In genomic region chr5:10484774-10485141, GRCh38 we compare ENCODE assay signal across 17 cellular contexts. TPM values are rescaled to one million over a fixed set of nuclear protein-coding genes. Genes with fewer than 3 reads are reported as not detected.
A peak's percentile ranks its signal among the peaks of the same experiment; 100 is the strongest.
DNase-seq lines count a peak whose midpoint lies in the region; ATAC-seq and TF ChIP-seq lines count a peak whose summit lies in the region.
"Had no signal": no experiment of that assay in that cellular context is flagged by ENCODE, and none has a peak within 500 bp of the region (broad histone marks: within the 10 kb centered on the region; RNA-seq: fewer than 3 reads in every experiment).

No MANE protein-coding gene starts in this region.

- H3K4me1 ChIP-seq in HCT116 (ENCODE audit: control insufficient read depth in 1 of 2, insufficient read depth in 2 of 2, low read length in 2 of 2) (peaks cover 4 to 19% of the 10 kb centered on the region in 2 experiments; a peak in 2 of 4 replicates), spleen (peaks cover 5 to 36% (median 17%) of the 10 kb centered on the region in 6 donors), ovary (ENCODE audit: insufficient read depth) (no peaks in the 10 kb centered on the region)

- H3K4me2 ChIP-seq in HCT116 (ENCODE audit: low read length), result no peak overlapping the region

- no peak for TF ChIP-seq EP300 in ovary (IDR thresholded peaks at IDR 0.05)

- TF ChIP-seq POLR2A in HCT116 (IDR thresholded peaks at IDR 0.05; ENCODE audit: borderline replicate concordance, extremely low read depth, insufficient read depth, insufficient read length), result no peak
- no peak for TF ChIP-seq POLR2A in spleen (IDR thresholded peaks at IDR 0.05)
- no peak for TF ChIP-seq POLR2A in ovary (IDR thresholded peaks at IDR 0.05)

- H3K27ac Mint-ChIP-seq in glutamatergic neuron (ENCODE audit: unreplicated experiment), result peak overlapping the region; percentile 89
- no peak overlapping the region for H3K27ac Mint-ChIP-seq in activated T-helper 2 cell treated with anti-CD3 and anti-CD28 coated beads, Interferon-gamma antibody, Interleukin-2, Interleukin-4, amounts not matched to agents 10 μg/mL and 5 μg/mL and 100 μg/mL, durations not matched to agents 14 hours and 24 hours and 36 hours
- H3K27ac Mint-ChIP-seq: activated naive CD4-positive, alpha-beta T cell treated with anti-CD3 and anti-CD28 coated beads, Interleukin-2, amount 10 ng/mL, durations not matched to agents 7 days and 5 days; nephron progenitor cell; stimulated activated naive B cell treated with anti-CD40 and anti-IgM and Interleukin-4, amounts not matched to agents 10 μg/mL and 1 μg/mL and 100 μg/mL, for 72 hours had no signal

- 86 to 91% (median 89%) methylated on average over 5 of the region's 5 CpGs for WGBS in spleen, 5 donors
- WGBS in ovary, 3 donors, result 63 to 77% (median 67%) methylated on average over 5 of the region's 5 CpGs

- no peak overlapping the region for H3K9ac ChIP-seq in HCT116 (ENCODE audit: low read length)

- no peaks in the 10 kb centered on the region for H3K27me3 ChIP-seq in HCT116 (ENCODE audit: insufficient read depth, low read length)
- H3K27me3 ChIP-seq in WERI-Rb-1 (ENCODE audit: insufficient read depth, low read depth, severe bottlenecking), result no peaks in the 10 kb centered on the region
- H3K27me3 ChIP-seq in spleen (replicated peaks in 1 of 7), result no peaks in the 10 kb centered on the region
- H3K27me3 ChIP-seq in ovary, result no peaks in the 10 kb centered on the region

- no peaks in the 10 kb centered on the region for H3K36me3 Mint-ChIP-seq in glutamatergic neuron (ENCODE audit: unreplicated experiment)
- H3K36me3 Mint-ChIP-seq in activated T-helper 2 cell treated with anti-CD3 and anti-CD28 coated beads, Interferon-gamma antibody, Interleukin-2, Interleukin-4, amounts not matched to agents 10 μg/mL and 5 μg/mL and 100 μg/mL, durations not matched to agents 14 hours and 24 hours and 36 hours (ENCODE audit: low read depth), result no peaks in the 10 kb centered on the region
- H3K36me3 Mint-ChIP-seq: activated naive CD4-positive, alpha-beta T cell treated with anti-CD3 and anti-CD28 coated beads, Interleukin-2, amount 10 ng/mL, durations not matched to agents 7 days and 5 days had no signal

- TF ChIP-seq CTCF in HCT116 (IDR thresholded peaks at IDR 0.05 in 2 of 3, conservative IDR thresholded peaks at IDR 0.05 in 1 of 3; ENCODE audit: borderline replicate concordance in 1 of 3, insufficient read depth in 1 of 3, low read depth in 2 of 3, low read length in 2 of 3) (no peak), WERI-Rb-1 (IDR thresholded peaks at IDR 0.05; ENCODE audit: low read depth, low read length) (no peak), glutamatergic neuron (IDR thresholded peaks at IDR 0.05; ENCODE audit: partially characterized antibody, unreplicated experiment) (no peak), spleen (IDR thresholded peaks at IDR 0.05 in 8 of 11, conservative IDR thresholded peaks at IDR 0.05 in 3 of 11) (no peak), ovary (IDR thresholded peaks at IDR 0.05) (no peak)

- no peak overlapping the region for H2AFZ ChIP-seq in HCT116 (ENCODE audit: low read depth, low read length, poor library complexity, severe bottlenecking)

- no peak overlapping the region for H3K27ac ChIP-seq in HCT116 (ENCODE audit: low read depth, low read length)
- peak overlapping the region; percentile 93 for H3K27ac ChIP-seq in WERI-Rb-1
- peak overlapping the region in 5 of 8 donors; percentile 62 to 80 (median 76) for H3K27ac ChIP-seq in spleen
- H3K27ac ChIP-seq in ovary, result no peak overlapping the region

- no TSS peak for BruUV-seq in HCT116 (replicated peaks; lab: Mats Ljungman, UMichigan)

- POLR2A ChIA-PET in HCT116 (lab: Charles Lee), result no interaction called here

- H3K79me2 ChIP-seq in HCT116 (ENCODE audit: insufficient read depth, low read length), result no peaks in the 10 kb centered on the region

- no peak overlapping the region for H3K4me3 ChIP-seq in HCT116 (replicated peaks in 1 of 2; ENCODE audit: low read depth in 1 of 2, low read length in 2 of 2)
- no peak overlapping the region for H3K4me3 ChIP-seq in WERI-Rb-1 (ENCODE audit: low read depth, low read length)
- H3K4me3 ChIP-seq in spleen, result no peak overlapping the region
- H3K4me3 ChIP-seq in ovary, result no peak overlapping the region

- no peak for DNase-seq in HCT116 (ENCODE audit: low read depth, low spot score)
- DNase-seq in WERI-Rb-1, result no peak
- DNase-seq in glutamatergic neuron, result no peak
- no peak for DNase-seq in spleen
- DNase-seq in SW 1271 (lab: John Stamatoyannopoulos, UW), result no peak
- DNase-seq in ovary, result no peak
- no peak for DNase-seq in activated T-helper 2 cell treated with anti-CD3 and anti-CD28 coated beads, Interferon-gamma antibody, Interleukin-2, Interleukin-4, amounts not matched to agents 10 μg/mL and 5 μg/mL and 100 μg/mL, durations not matched to agents 14 hours and 24 hours and 36 hours (ENCODE audit: low spot score)
- DNase-seq: activated naive CD4-positive, alpha-beta T cell treated with anti-CD3 and anti-CD28 coated beads, Interleukin-2, amount 10 ng/mL, durations not matched to agents 7 days and 5 days; DMS79 treated with DMSO at 0.1 percent for 48 hours; foreskin melanocyte; NCI-H1092 treated with DMSO at 0.1 percent for 48 hours; NCI-H2081 treated with DMSO at 0.1 percent for 48 hours; nephron progenitor cell; stimulated activated naive B cell treated with anti-CD40 and anti-IgM and Interleukin-4, amounts not matched to agents 10 μg/mL and 1 μg/mL and 100 μg/mL, for 72 hours had no signal

- H4K20me1 ChIP-seq in HCT116 (ENCODE audit: insufficient read depth), result no peaks in the 10 kb centered on the region

- H3K27me3 Mint-ChIP-seq in glutamatergic neuron (ENCODE audit: unreplicated experiment), result peaks cover 11% of the 10 kb centered on the region
- H3K27me3 Mint-ChIP-seq in activated T-helper 2 cell treated with anti-CD3 and anti-CD28 coated beads, Interferon-gamma antibody, Interleukin-2, Interleukin-4, amounts not matched to agents 10 μg/mL and 5 μg/mL and 100 μg/mL, durations not matched to agents 14 hours and 24 hours and 36 hours (ENCODE audit: low read depth), result peaks cover 2% of the 10 kb centered on the region

- CTCF ChIA-PET in HCT116 (lab: Charles Lee), result no interaction called here

- peaks cover 8% of the 10 kb centered on the region for H3K9me3 Mint-ChIP-seq in glutamatergic neuron (ENCODE audit: unreplicated experiment)
- no peaks in the 10 kb centered on the region for H3K9me3 Mint-ChIP-seq in activated T-helper 2 cell treated with anti-CD3 and anti-CD28 coated beads, Interferon-gamma antibody, Interleukin-2, Interleukin-4, amounts not matched to agents 10 μg/mL and 5 μg/mL and 100 μg/mL, durations not matched to agents 14 hours and 24 hours and 36 hours
- H3K9me3 Mint-ChIP-seq: activated naive CD4-positive, alpha-beta T cell treated with anti-CD3 and anti-CD28 coated beads, Interleukin-2, amount 10 ng/mL, durations not matched to agents 7 days and 5 days; central memory CD8-positive, alpha-beta T cell; nephron progenitor cell had no signal

- ATAC-seq in HCT116, result peak; percentile 21; the same call in 1 of the 2 replicates
- ATAC-seq in GM18858 (IDR thresholded peaks at IDR 0.05; ENCODE audit: unreplicated experiment), result no peak
- ATAC-seq: HepG2; stimulated activated naive B cell treated with anti-CD40 and anti-IgM and Interleukin-4, amounts not matched to agents 10 μg/mL and 1 μg/mL and 100 μg/mL, for 72 hours had no signal

- H3K36me3 ChIP-seq in HCT116 (ENCODE audit: control insufficient read depth in 1 of 2, insufficient read depth in 2 of 2, low read length in 2 of 2) (no peaks in the 10 kb centered on the region), WERI-Rb-1 (no peaks in the 10 kb centered on the region), spleen (peaks cover 0 to 5% (median 0%) of the 10 kb centered on the region in 6 donors), ovary (no peaks in the 10 kb centered on the region)

- peaks cover 27% of the 10 kb centered on the region for H3K4me1 Mint-ChIP-seq in glutamatergic neuron (ENCODE audit: low read depth, unreplicated experiment)
- H3K4me1 Mint-ChIP-seq in activated T-helper 2 cell treated with anti-CD3 and anti-CD28 coated beads, Interferon-gamma antibody, Interleukin-2, Interleukin-4, amounts not matched to agents 10 μg/mL and 5 μg/mL and 100 μg/mL, durations not matched to agents 14 hours and 24 hours and 36 hours (ENCODE audit: low read depth), result peaks cover 20% of the 10 kb centered on the region

- H3K4me3 Mint-ChIP-seq in glutamatergic neuron (ENCODE audit: unreplicated experiment), result peak overlapping the region; percentile 25
- H3K4me3 Mint-ChIP-seq in activated T-helper 2 cell treated with anti-CD3 and anti-CD28 coated beads, Interferon-gamma antibody, Interleukin-2, Interleukin-4, amounts not matched to agents 10 μg/mL and 5 μg/mL and 100 μg/mL, durations not matched to agents 14 hours and 24 hours and 36 hours (ENCODE audit: low read depth), result no peak overlapping the region
- H3K4me3 Mint-ChIP-seq: activated naive CD4-positive, alpha-beta T cell treated with anti-CD3 and anti-CD28 coated beads, Interleukin-2, amount 10 ng/mL, durations not matched to agents 7 days and 5 days; central memory CD8-positive, alpha-beta T cell; nephron progenitor cell; stimulated activated naive B cell treated with anti-CD40 and anti-IgM and Interleukin-4, amounts not matched to agents 10 μg/mL and 1 μg/mL and 100 μg/mL, for 72 hours had no signal

- no peak for TF ChIP-seq RAD21 in HCT116 (IDR thresholded peaks at IDR 0.05; ENCODE audit: low read depth)

- RAD21 ChIA-PET in HCT116 (lab: Charles Lee; ENCODE audit: low non-redundant PET in 1 of 2, low total read pairs in 2 of 2, uncharacterized antibody in 2 of 2, unreplicated experiment in 2 of 2), result no interaction called here

- no peaks in the 10 kb centered on the region for H3K9me3 ChIP-seq in HCT116 (ENCODE audit: control insufficient read depth in 1 of 2, insufficient read depth in 1 of 2, low read depth in 1 of 2, low read length in 2 of 2)
- H3K9me3 ChIP-seq in WERI-Rb-1 (ENCODE audit: severe bottlenecking), result no peaks in the 10 kb centered on the region
- no peaks in the 10 kb centered on the region for H3K9me3 ChIP-seq in spleen
- H3K9me3 ChIP-seq in ovary, result no peaks in the 10 kb centered on the region

- no peaks in the 10 kb centered on the region for H3K9me2 ChIP-seq in HCT116 (ENCODE audit: insufficient read depth)

- intact Hi-C loops in HCT116 (cut with micrococcal nuclease) (no loop called here), spleen (cut with DNase I; ENCODE audit: low total_unique reads) (no loop called here), ovary (cut with DNase I) (no loop called here)
- intact Hi-C loops in activated T-helper 2 cell treated with anti-CD3 and anti-CD28 coated beads, Interferon-gamma antibody, Interleukin-2, Interleukin-4, amounts not matched to agents 10 μg/mL and 5 μg/mL and 100 μg/mL, durations not matched to agents 14 hours and 24 hours and 36 hours (cut with micrococcal nuclease), result no loop called here

RNA-seq across cellular contexts. Expression of gene ROPN1L, which starts 43.1 kb away (rescaled TPM):
- 0.66 TPM for total RNA-seq in HCT116 (2021; ENCODE audit: unreplicated experiment)
- polyA plus RNA-seq in HCT116 (2012), result 0.38 and 0.75 TPM in 2 replicates
- not detected for total RNA-seq in glutamatergic neuron (ENCODE audit: unreplicated experiment)
- 10 to 100 TPM in 5 of 7 donors, 1 to 10 TPM in 2; 7.5 to 27.9 (median 15.7) TPM for total RNA-seq in spleen
- 1 to 10 TPM; 2.0 to 7.7 (median 2.4) TPM for polyA plus RNA-seq in spleen
- total RNA-seq in ovary, result 10 to 100 TPM in 1 of 7 donors, 1 to 10 TPM in 4, not detected in 2; 1.2 to 51.9 (median 3.0) TPM
- under 1 TPM in 1 of 2 donors, not detected in 1; 0.30 TPM for polyA plus RNA-seq in ovary
- total RNA-seq in activated T-helper 2 cell treated with anti-CD3 and anti-CD28 coated beads, Interferon-gamma antibody, Interleukin-2, Interleukin-4, amounts not matched to agents 10 μg/mL and 5 μg/mL and 100 μg/mL, durations not matched to agents 14 hours and 24 hours and 36 hours, result 0.16 and 0.55 TPM in 2 replicates
- total RNA-seq: HepG2 had no signal
- polyA plus RNA-seq: HepG2 had no signal

Comparison
In these comparisons a context has a peak if more than half of its experiments do, and no peak if none do; other contexts are left out.
1. H3K27ac ChIP-seq: peak in WERI-Rb-1 (single experiment) and spleen (5 of 8); none in HCT116 (single experiment) and ovary (0 of 2).